8 cellular contexts compared by ENCODE assay signal in genomic region chr1:248098529-248098928, GRCh38. TPM values are rescaled to one million over a fixed set of nuclear protein-coding genes. Genes with fewer than 3 reads are reported as not detected.
"Had no signal": no experiment of that assay in that cellular context is flagged by ENCODE, and none has a peak within 500 bp of the region (broad histone marks: within the 10 kb centered on the region; RNA-seq: fewer than 3 reads in every experiment).

No MANE protein-coding gene starts in this region.

- ATAC-seq: HepG2, K562 had no signal

- DNase-seq: IMR-90, KBM-7 had no signal

- H3K27ac ChIP-seq: HL-60 had no signal

- FAIRE-seq: HepG2, HTR-8/SVneo, K562 had no signal

- H3K4me3 ChIP-seq: K562 had no signal

RNA-seq across cellular contexts. Expression of gene OR2L13, which starts 3.5 kb away (rescaled TPM):
- total RNA-seq: HepG2, HT-29, HT1080, IMR-90, K562 had no signal

RNA-seq across cellular contexts. Expression of gene OR2M5, which starts 46.4 kb away (rescaled TPM):
- total RNA-seq: HepG2, HT-29, HT1080, IMR-90, K562 had no signal

RNA-seq across cellular contexts. Expression of gene OR2L3, which starts 51.9 kb away (rescaled TPM):
- total RNA-seq: HepG2, HT-29, HT1080, IMR-90, K562 had no signal
